ENCODE assay signal across 1 cellular context in genomic region chr19:14061081-14061749, GRCh38.
TF ChIP-seq lines count a peak whose summit lies in the region.

No MANE protein-coding gene starts in this region.

TF ChIP-seq in SK-N-SH, 30 proteins besides CTCF, POLR2A, EP300 and RAD21 (continued from another document):
- TF ChIP-seq, protein P1, sequence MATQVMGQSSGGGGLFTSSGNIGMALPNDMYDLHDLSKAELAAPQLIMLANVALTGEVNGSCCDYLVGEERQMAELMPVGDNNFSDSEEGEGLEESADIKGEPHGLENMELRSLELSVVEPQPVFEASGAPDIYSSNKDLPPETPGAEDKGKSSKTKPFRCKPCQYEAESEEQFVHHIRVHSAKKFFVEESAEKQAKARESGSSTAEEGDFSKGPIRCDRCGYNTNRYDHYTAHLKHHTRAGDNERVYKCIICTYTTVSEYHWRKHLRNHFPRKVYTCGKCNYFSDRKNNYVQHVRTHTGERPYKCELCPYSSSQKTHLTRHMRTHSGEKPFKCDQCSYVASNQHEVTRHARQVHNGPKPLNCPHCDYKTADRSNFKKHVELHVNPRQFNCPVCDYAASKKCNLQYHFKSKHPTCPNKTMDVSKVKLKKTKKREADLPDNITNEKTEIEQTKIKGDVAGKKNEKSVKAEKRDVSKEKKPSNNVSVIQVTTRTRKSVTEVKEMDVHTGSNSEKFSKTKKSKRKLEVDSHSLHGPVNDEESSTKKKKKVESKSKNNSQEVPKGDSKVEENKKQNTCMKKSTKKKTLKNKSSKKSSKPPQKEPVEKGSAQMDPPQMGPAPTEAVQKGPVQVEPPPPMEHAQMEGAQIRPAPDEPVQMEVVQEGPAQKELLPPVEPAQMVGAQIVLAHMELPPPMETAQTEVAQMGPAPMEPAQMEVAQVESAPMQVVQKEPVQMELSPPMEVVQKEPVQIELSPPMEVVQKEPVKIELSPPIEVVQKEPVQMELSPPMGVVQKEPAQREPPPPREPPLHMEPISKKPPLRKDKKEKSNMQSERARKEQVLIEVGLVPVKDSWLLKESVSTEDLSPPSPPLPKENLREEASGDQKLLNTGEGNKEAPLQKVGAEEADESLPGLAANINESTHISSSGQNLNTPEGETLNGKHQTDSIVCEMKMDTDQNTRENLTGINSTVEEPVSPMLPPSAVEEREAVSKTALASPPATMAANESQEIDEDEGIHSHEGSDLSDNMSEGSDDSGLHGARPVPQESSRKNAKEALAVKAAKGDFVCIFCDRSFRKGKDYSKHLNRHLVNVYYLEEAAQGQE (IDR thresholded peaks at IDR 0.05; ENCODE audit: low read depth, low read length), result no peak
- no peak for TF ChIP-seq MEF2A (IDR thresholded peaks at IDR 0.05; ENCODE audit: borderline replicate concordance, low read depth)
